ENCODE assay signal across 8 cellular contexts in the genomic region with DNA sequence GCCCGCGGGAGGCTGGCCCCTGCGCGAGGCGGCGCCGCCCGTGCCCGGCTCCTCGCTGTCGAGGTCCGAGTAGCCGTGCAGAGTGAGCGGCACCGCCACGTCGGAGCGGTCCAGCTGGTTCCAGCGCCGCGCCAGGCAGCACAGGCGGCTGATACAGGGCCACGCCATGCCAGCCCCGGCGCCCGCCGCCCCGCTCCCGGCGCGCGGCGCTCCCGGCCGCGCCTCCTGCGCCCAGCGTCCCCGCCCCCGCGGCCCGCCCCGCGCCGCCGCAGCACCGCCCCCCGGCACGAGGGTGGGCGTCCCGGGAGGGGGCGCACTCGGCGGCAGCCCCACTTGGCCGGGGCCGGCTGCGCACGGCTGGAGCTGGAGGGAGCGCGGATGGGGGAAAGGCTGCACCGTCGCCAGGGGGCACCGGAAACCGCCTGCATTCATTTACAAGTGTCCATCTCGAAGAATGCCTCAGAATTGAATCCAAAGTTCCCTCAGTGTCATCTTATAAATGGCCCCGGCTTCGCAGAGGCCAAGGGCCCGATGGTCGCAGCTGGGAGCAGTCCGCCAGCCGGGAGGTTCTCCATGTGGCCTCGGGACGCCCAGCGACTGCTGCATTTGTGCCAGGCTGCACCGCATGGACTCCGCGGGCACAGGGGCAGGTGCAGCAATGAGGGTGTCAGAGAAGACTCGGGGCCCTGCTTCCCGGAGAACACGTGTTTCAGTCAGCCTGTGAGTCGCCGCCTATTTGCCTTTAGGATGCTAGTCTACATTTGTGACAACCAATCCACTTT. TPM values are rescaled to one million over a fixed set of nuclear protein-coding genes. Genes with fewer than 3 reads are reported as not detected.
DNase-seq lines count a peak whose midpoint lies in the region; ATAC-seq, FAIRE-seq and TF ChIP-seq lines count a peak whose summit lies in the region.

A gene (minus strand): TSS at position 198 of the 782 bp plus-strand sequence. CDS start 30 bp downstream, at position 168.

- DNase-seq in GDM1 (lab: John Stamatoyannopoulos, UW) (peak; percentile 51), HEK293T (ENCODE audit: extremely low spot score) (peak; percentile 71), NCI-H345 treated with DMSO at 0.1 percent for 48 hours (lab: John Stamatoyannopoulos, UW; ENCODE audit: unreplicated experiment) (peak; percentile 77), endothelial cell of umbilical vein (ENCODE audit: low read depth, low spot score) (peak; percentile 42), mesendoderm (peak; percentile 83)
- peak; percentile 70 for DNase-seq in activated CD8-positive, alpha-beta memory T cell treated with anti-CD3 and anti-CD28 coated beads, Interleukin-2, amount 50 U/mL, for 4 hours
- peak; percentile 23 for DNase-seq in stimulated activated CD8-positive, alpha-beta memory T cell treated with anti-CD3 and anti-CD28 coated beads, Interleukin-7, amount 100 ng/mL, for 48 hours (ENCODE audit: extremely low read depth in 1 of 2, low read depth in 1 of 2)

- WGBS in mesendoderm (ENCODE audit: extremely low coverage, insufficient coverage, low lambda C conversion rate): no CpG with 5 or more reads among the region's 82 CpGs

- H3K4me3 ChIP-seq in endothelial cell of umbilical vein (replicated peaks in 1 of 3; ENCODE audit: insufficient read depth in 1 of 3, low read depth in 1 of 3, low read length in 3 of 3): peak within 1 kb of the TSS; percentile 48 to 55 (median 50)
- peak within 1 kb of the TSS; percentile 50 for H3K4me3 ChIP-seq in mesendoderm (ENCODE audit: low read length)

- H2BK5ac ChIP-seq in mesendoderm (ENCODE audit: low read length): no peak within 1 kb of the TSS

- H3K4me2 ChIP-seq in endothelial cell of umbilical vein (ENCODE audit: insufficient read depth, low read length) (peak within 1 kb of the TSS; percentile 55), mesendoderm (ENCODE audit: low read length) (peak within 1 kb of the TSS; percentile 93)

- H4K8ac ChIP-seq in mesendoderm (ENCODE audit: low read depth, low read length): no peak within 1 kb of the TSS

- peak within 1 kb of the TSS; percentile 89 for H3K56ac ChIP-seq in mesendoderm (ENCODE audit: low read length)

- no peaks in the 10 kb centered on the region for H3K27me3 ChIP-seq in endothelial cell of umbilical vein (ENCODE audit: control insufficient read depth in 2 of 2, insufficient read depth in 2 of 2, low read length in 2 of 2)
- no peaks in the 10 kb centered on the region for H3K27me3 ChIP-seq in mesendoderm (ENCODE audit: insufficient read depth, low read length, poor library complexity)

- H3K9ac ChIP-seq in endothelial cell of umbilical vein (replicated peaks; ENCODE audit: extremely low read depth, insufficient read depth, low read length) (peak within 1 kb of the TSS; percentile 40), mesendoderm (ENCODE audit: low read length) (peak within 1 kb of the TSS; percentile 80)

- no peak within 1 kb of the TSS for H2AK5ac ChIP-seq in mesendoderm (ENCODE audit: low read length)

- no peaks in the 10 kb centered on the region for H4K20me1 ChIP-seq in endothelial cell of umbilical vein (replicated peaks; ENCODE audit: control insufficient read depth, extremely low read depth, insufficient read depth, low read length)

- dilution Hi-C loops in endothelial cell of umbilical vein (cut with MboI; ENCODE audit: extremely low pct_ligation_motif_present, low sequenced_read_pairs): no loop called here

- intact Hi-C loops in endothelial cell of umbilical vein (cut with micrococcal nuclease): loop anchor here (1.0 kb wide), 1 partner anchor 59 kb away; a partner anchor contains a TSS

- no peaks in the 10 kb centered on the region for H3K9me1 ChIP-seq in endothelial cell of umbilical vein (replicated peaks; ENCODE audit: control insufficient read depth, extremely low read depth, insufficient read depth, low read length)

- H3K4me1 ChIP-seq in endothelial cell of umbilical vein (ENCODE audit: control insufficient read depth, extremely low read depth, insufficient read depth, low read length) (peaks cover 8% of the 10 kb centered on the region), mesendoderm (ENCODE audit: control insufficient read depth, low read depth, low read length) (no peaks in the 10 kb centered on the region)

- H3K36me3 ChIP-seq in endothelial cell of umbilical vein (ENCODE audit: control insufficient read depth in 2 of 2, extremely low read depth in 1 of 2, insufficient read depth in 2 of 2, low read length in 2 of 2) (peaks cover 0 to 6% of the 10 kb centered on the region in 2 experiments), mesendoderm (ENCODE audit: control insufficient read depth, insufficient read depth, low read length) (peaks cover 2% of the 10 kb centered on the region)

- peak within 1 kb of the TSS; percentile 55 for H2AFZ ChIP-seq in endothelial cell of umbilical vein (ENCODE audit: low read depth, low read length)

- POLR2A ChIA-PET in HEK293T (lab: Yijun Ruan, JAX): interaction anchor here (1.7 kb wide), 1 partner anchor 59 kb away, joined by 7 read pairs; a partner anchor contains a TSS
- POLR2A ChIA-PET in endothelial cell of umbilical vein (lab: Charles Lee): no interaction called here

- no peak within 1 kb of the TSS for H3K18ac ChIP-seq in mesendoderm (ENCODE audit: low read length)

- no peaks in the 10 kb centered on the region for H3K9me3 ChIP-seq in endothelial cell of umbilical vein (replicated peaks; ENCODE audit: control insufficient read depth, insufficient read depth, low read length)

- H3K79me2 ChIP-seq in endothelial cell of umbilical vein (ENCODE audit: control insufficient read depth, insufficient read depth, low read length) (no peaks in the 10 kb centered on the region), mesendoderm (ENCODE audit: control insufficient read depth, insufficient read depth, low read length) (no peaks in the 10 kb centered on the region)

- H3K23ac ChIP-seq in mesendoderm (ENCODE audit: low read length): peak within 1 kb of the TSS; percentile 89

- H2BK120ac ChIP-seq in mesendoderm (ENCODE audit: low read depth, low read length): no peak within 1 kb of the TSS

- CTCF ChIA-PET in HEK293T (lab: Yijun Ruan, JAX) (interaction anchor here (0.8 kb wide), 1 partner anchor 23 kb away, joined by 4 read pairs; no protein-coding TSS in a partner anchor), endothelial cell of umbilical vein (lab: Charles Lee) (interaction anchor here (0.8 to 2.9 kb wide), 5 partner anchors 10 to 59 kb away, joined by 3 to 16 read pairs (median 3); a partner anchor contains a TSS)

- TF ChIP-seq POLR2A in endothelial cell of umbilical vein (IDR thresholded peaks at IDR 0.05; ENCODE audit: low read depth, low read length): no peak

- ATAC-seq in HG03159 (IDR thresholded peaks at IDR 0.05; ENCODE audit: unreplicated experiment): no peak

- H2BK15ac ChIP-seq in mesendoderm (replicated peaks; ENCODE audit: low read depth): no peak within 1 kb of the TSS

- no peaks in the 10 kb centered on the region for H3K79me1 ChIP-seq in mesendoderm (ENCODE audit: low read length)

- BruUV-seq in endothelial cell of umbilical vein (replicated peaks; lab: Mats Ljungman, UMichigan): no TSS peak

- H3K27ac ChIP-seq in endothelial cell of umbilical vein (ENCODE audit: insufficient read depth, low read depth, low read length) (no peak within 1 kb of the TSS), mesendoderm (ENCODE audit: low read depth, low read length) (no peak within 1 kb of the TSS)

- no peak within 1 kb of the TSS for H3K4ac ChIP-seq in mesendoderm (ENCODE audit: low read depth, low read length)

- FAIRE-seq in endothelial cell of umbilical vein (lab: Jason Lieb, UNC): peak; percentile 69

- peak in 1 of 2 donors; percentile 26 for TF ChIP-seq CTCF in endothelial cell of umbilical vein (IDR thresholded peaks at IDR 0.05; ENCODE audit: extremely low read depth in 1 of 2, insufficient read depth in 1 of 2, low read depth in 1 of 2, low read length in 2 of 2)

- H4K5ac ChIP-seq in mesendoderm (ENCODE audit: low read length): no peak within 1 kb of the TSS

TF ChIP-seq in HEK293T, 16 proteins besides CTCF, POLR2A, EP300 and RAD21 (continues in another document):
- TF ChIP-seq LEF1 (IDR thresholded peaks at IDR 0.05; ENCODE audit: borderline replicate concordance): no peak
- no peak for TF ChIP-seq SP1 (IDR thresholded peaks at IDR 0.05)
- TF ChIP-seq ARNT (IDR thresholded peaks at IDR 0.05): no peak
- TF ChIP-seq FOXK2 (IDR thresholded peaks at IDR 0.05): no peak
- TF ChIP-seq NFRKB (IDR thresholded peaks at IDR 0.05): no peak
- no peak for TF ChIP-seq HDGF (IDR thresholded peaks at IDR 0.05; ENCODE audit: borderline replicate concordance)
- no peak for TF ChIP-seq L3MBTL2 (conservative IDR thresholded peaks at IDR 0.05)
- TF ChIP-seq ELF4 (IDR thresholded peaks at IDR 0.05): no peak
- no peak for TF ChIP-seq ZNF384 (IDR thresholded peaks at IDR 0.05)
- no peak for TF ChIP-seq CTBP1 (IDR thresholded peaks at IDR 0.05; ENCODE audit: borderline replicate concordance)
- no peak for TF ChIP-seq SUZ12 (IDR thresholded peaks at IDR 0.05)
- no peak for TF ChIP-seq TARDBP (IDR thresholded peaks at IDR 0.05)

TF ChIP-seq in endothelial cell of umbilical vein, 7 proteins besides CTCF, POLR2A, EP300 and RAD21:
- TF ChIP-seq FOS (IDR thresholded peaks at IDR 0.05; ENCODE audit: borderline replicate concordance, insufficient read depth, low read length): no peak
- TF ChIP-seq, protein P1, sequence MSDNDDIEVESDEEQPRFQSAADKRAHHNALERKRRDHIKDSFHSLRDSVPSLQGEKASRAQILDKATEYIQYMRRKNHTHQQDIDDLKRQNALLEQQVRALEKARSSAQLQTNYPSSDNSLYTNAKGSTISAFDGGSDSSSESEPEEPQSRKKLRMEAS (IDR thresholded peaks at IDR 0.05; ENCODE audit: insufficient read depth, insufficient read length): peak; percentile 56
TF ChIP-seq in endothelial cell of umbilical vein: peak in this region for 1.

RNA-seq across cellular contexts. Expression of the gene that starts here (rescaled TPM):
- 3.2 and 3.5 TPM in 2 replicates for total RNA-seq in endothelial cell of umbilical vein
- 2.4 and 2.9 TPM in 2 replicates for polyA plus RNA-seq in endothelial cell of umbilical vein
- 2.1 and 2.9 TPM in 2 replicates for polyA plus RNA-seq in endothelial cell of umbilical vein (2011; cell fraction: cytosol; rRNA removed)
- 2.7 and 2.9 TPM in 2 replicates for polyA plus RNA-seq in endothelial cell of umbilical vein (2011; cell fraction: nucleus; rRNA removed)
- polyA plus RNA-seq in endothelial cell of umbilical vein (2012): 2.6 and 3.9 TPM in 2 replicates
- 0.51 TPM in 1 of 2 replicates, not detected in the other for polyA minus RNA-seq in endothelial cell of umbilical vein
- polyA minus RNA-seq in endothelial cell of umbilical vein (2011; cell fraction: cytosol; rRNA and poly(A)+ RNA removed): not detected
- 1.6 TPM in 1 of 2 replicates, not detected in the other for polyA minus RNA-seq in endothelial cell of umbilical vein (2011; cell fraction: nucleus; rRNA and poly(A)+ RNA removed)
- 3.7 TPM for polyA plus RNA-seq in mesendoderm (2013, experiment 1 of 2)
- polyA plus RNA-seq in mesendoderm (2013, experiment 2 of 2): 3.7 TPM

Comparison
In these comparisons a context has a peak if more than half of its experiments do, and no peak if none do; other contexts are left out.
1. DNase-seq: peak in every context shown above with its lines; median percentile 83 in mesendoderm; 77 in NCI-H345 treated with DMSO at 0.1 percent for 48 hours; 71 in HEK293T; 70 in activated CD8-positive, alpha-beta memory T cell treated with anti-CD3 and anti-CD28 coated beads, Interleukin-2, amount 50 U/mL, for 4 hours; 51 in GDM1; 42 in endothelial cell of umbilical vein; 23 in stimulated activated CD8-positive, alpha-beta memory T cell treated with anti-CD3 and anti-CD28 coated beads, Interleukin-7, amount 100 ng/mL, for 48 hours.